In genomic region chr6:73460044-73460443, GRCh38 we compare ENCODE assay signal across 11 cellular contexts. TPM values are rescaled to one million over a fixed set of nuclear protein-coding genes. Genes with fewer than 3 reads are reported as not detected.
DNase-seq lines count a peak whose midpoint lies in the region; ATAC-seq and TF ChIP-seq lines count a peak whose summit lies in the region.
"Had no signal": no experiment of that assay in that cellular context is flagged by ENCODE, and none has a peak within 500 bp of the region (broad histone marks: within the 10 kb centered on the region; RNA-seq: fewer than 3 reads in every experiment).

No MANE protein-coding gene starts in this region.

- no peak overlapping the region for H2BK15ac ChIP-seq in neuronal stem cell (ENCODE audit: low read length)

- no peak overlapping the region for H2AK5ac ChIP-seq in neuronal stem cell (ENCODE audit: low read depth, low read length)

- H3K4me1 Mint-ChIP-seq in CD8-positive, alpha-beta T cell (ENCODE audit: low read depth): peaks cover 36% of the 10 kb centered on the region

- no CpG with 5 or more reads among the region's 5 CpGs for WGBS in neuronal stem cell (ENCODE audit: extremely low coverage in 2 of 2, insufficient read length in 2 of 2, insufficient replicate concordance in 1 of 2), 2 donors

- no peak overlapping the region for H2BK12ac ChIP-seq in neuronal stem cell (ENCODE audit: low read length)

- no peak for DNase-seq in CD8-positive, alpha-beta T cell
- peak; percentile 42 for DNase-seq in NB4 (ENCODE audit: low read depth)
- DNase-seq in astrocyte of the hippocampus (ENCODE audit: low read depth, low spot score): peak; percentile 12
- no peak for DNase-seq in neuronal stem cell (ENCODE audit: low spot score)
- no peak for DNase-seq in SIG-M5 (lab: John Stamatoyannopoulos, UW)
- no peak for DNase-seq in dermis blood vessel endothelial cell
- DNase-seq in left ventricle myocardium superior: no peak
- DNase-seq in NCI-H748 (lab: John Stamatoyannopoulos, UW; ENCODE audit: unreplicated experiment): no peak
- DNase-seq: HCEC 1CT, NCI-H2227 treated with DMSO at 0.1 percent for 48 hours had no signal

- H3K27ac ChIP-seq in CD8-positive, alpha-beta T cell (ENCODE audit: low read depth, low read length): no peak overlapping the region
- peak overlapping the region; percentile 19 for H3K27ac ChIP-seq in neuronal stem cell (replicated peaks; ENCODE audit: low read length)

- no peak overlapping the region for H3K23ac ChIP-seq in neuronal stem cell (ENCODE audit: low read depth, low read length, poor library complexity)

- H2AFZ ChIP-seq in neuronal stem cell (ENCODE audit: low read length): no peak overlapping the region

- H3K18ac ChIP-seq in neuronal stem cell (ENCODE audit: low read length): no peak overlapping the region

- POLR2A ChIA-PET in CD8-positive, alpha-beta T cell (lab: Charles Lee): interaction anchor here (0.6 kb wide), 2 partner anchors 211 to 1783 kb away, joined by 3 read pairs; no protein-coding TSS in a partner anchor

- peak overlapping the region; percentile 79 for H3K27ac Mint-ChIP-seq in CD8-positive, alpha-beta T cell

- no peak overlapping the region for H3K9ac ChIP-seq in neuronal stem cell (ENCODE audit: low read depth, low read length, poor library complexity)

- H3K36me3 ChIP-seq in CD8-positive, alpha-beta T cell (ENCODE audit: insufficient read depth, low read length): no peaks in the 10 kb centered on the region
- H3K36me3 ChIP-seq in neuronal stem cell (replicated peaks in 1 of 2; ENCODE audit: control insufficient read depth in 2 of 2, insufficient read depth in 2 of 2, low read length in 2 of 2): peaks cover 0 to 6% of the 10 kb centered on the region in 2 donors

- H3K14ac ChIP-seq in neuronal stem cell (ENCODE audit: low read length): no peak overlapping the region

- H3K4ac ChIP-seq in neuronal stem cell (ENCODE audit: low read length): no peak overlapping the region

- H2BK5ac ChIP-seq in neuronal stem cell (ENCODE audit: low read length): no peak overlapping the region

- no peaks in the 10 kb centered on the region for H3K9me3 ChIP-seq in CD8-positive, alpha-beta T cell (ENCODE audit: low read length)
- H3K9me3 ChIP-seq in neuronal stem cell (replicated peaks in 1 of 2; ENCODE audit: control insufficient read depth in 2 of 2, insufficient read depth in 1 of 2, low read depth in 1 of 2, low read length in 2 of 2): no peaks in the 10 kb centered on the region

- H3K4me3 ChIP-seq in CD8-positive, alpha-beta T cell (ENCODE audit: low read depth, low read length): no peak overlapping the region
- H3K4me3 ChIP-seq in NB4 (ENCODE audit: low read depth, low read length) (no peak overlapping the region), neuronal stem cell (ENCODE audit: low read length in 2 of 2) (no peak overlapping the region)
- H3K4me3 ChIP-seq: smooth muscle cell had no signal

- intact Hi-C loops in CD8-positive, alpha-beta T cell (cut with DNase I, micrococcal nuclease): loop anchor here (2.0 to 10.0 kb wide), 7 partner anchors 38 to 1825 kb away; partner anchors contain the start of genes COX7A2 (in 1 of the 2), KCNQ5 (in 1 of the 2), SLC17A5 (in 1 of the 2) and TMEM30A (in 1 of the 2)
- intact Hi-C loops in left ventricle myocardium superior (cut with micrococcal nuclease): no loop called here

- H3K27me3 ChIP-seq in CD8-positive, alpha-beta T cell (ENCODE audit: insufficient read depth, low read length): no peaks in the 10 kb centered on the region
- no peaks in the 10 kb centered on the region for H3K27me3 ChIP-seq in neuronal stem cell (ENCODE audit: control insufficient read depth in 3 of 3, insufficient read depth in 3 of 3, low read depth in 1 of 3, low read length in 3 of 3)

- no peaks in the 10 kb centered on the region for H3K27me3 Mint-ChIP-seq in CD8-positive, alpha-beta T cell (ENCODE audit: low read depth)

- no peak overlapping the region for H4K91ac ChIP-seq in neuronal stem cell (ENCODE audit: low read depth, low read length, poor library complexity)

- TF ChIP-seq CTCF in CD8-positive, alpha-beta T cell (IDR thresholded peaks at IDR 0.05): no peak
- TF ChIP-seq CTCF in NB4 (IDR thresholded peaks at IDR 0.05; ENCODE audit: low read depth, low read length): no peak

- H3K4me1 ChIP-seq in CD8-positive, alpha-beta T cell (ENCODE audit: insufficient read depth, low read length): peaks cover 8% of the 10 kb centered on the region
- peaks cover 0 to 12% of the 10 kb centered on the region in 2 donors for H3K4me1 ChIP-seq in neuronal stem cell (ENCODE audit: control insufficient read depth in 2 of 2, insufficient read depth in 1 of 2, low read depth in 1 of 2, low read length in 2 of 2)

- H3K4me3 Mint-ChIP-seq in CD8-positive, alpha-beta T cell: peak overlapping the region; percentile 57

- no peaks in the 10 kb centered on the region for H3K9me3 Mint-ChIP-seq in CD8-positive, alpha-beta T cell

- H3K4me2 ChIP-seq in neuronal stem cell (ENCODE audit: insufficient read depth, low read length, poor library complexity, severe bottlenecking): no peak overlapping the region
- H3K4me2 ChIP-seq: smooth muscle cell had no signal

- CTCF ChIA-PET in CD8-positive, alpha-beta T cell (lab: Charles Lee): interaction anchor here (1.1 kb wide), 1 partner anchor 9 kb away, joined by 3 read pairs; no protein-coding TSS in a partner anchor

- no peak overlapping the region for H4K8ac ChIP-seq in neuronal stem cell (ENCODE audit: low read depth, low read length)

- no peak for TF ChIP-seq POLR2A in NB4 (IDR thresholded peaks at IDR 0.05; ENCODE audit: extremely low read depth, insufficient read length)

- H3K79me1 ChIP-seq in neuronal stem cell (ENCODE audit: low read depth, low read length): peaks cover 5% of the 10 kb centered on the region

- H2BK120ac ChIP-seq in neuronal stem cell (ENCODE audit: low read depth, low read length): no peak overlapping the region

- ATAC-seq in CD8-positive, alpha-beta T cell: no peak
- no peak for ATAC-seq in left ventricle myocardium superior

- H3K36me3 Mint-ChIP-seq in CD8-positive, alpha-beta T cell: peaks cover 20% of the 10 kb centered on the region

RNA-seq across cellular contexts. Expression of gene MTO1, which starts 1.5 kb away (rescaled TPM):
- 10 to 100 TPM; 35.7 to 37.0 TPM for total RNA-seq in CD8-positive, alpha-beta T cell
- polyA plus RNA-seq in neuronal stem cell (2013, experiment 1 of 2): 14.1 TPM
- 14.7 TPM for polyA plus RNA-seq in neuronal stem cell (2013, experiment 2 of 2)
- total RNA-seq in dermis blood vessel endothelial cell (28.8 and 30.0 TPM in 2 replicates), left ventricle myocardium superior (28.9 TPM)

RNA-seq across cellular contexts. Expression of gene CGAS, which starts 7.9 kb away (rescaled TPM):
- total RNA-seq in CD8-positive, alpha-beta T cell: 10 to 100 TPM in 1 of 2 experiments, 1 to 10 TPM in 1; 8.9 to 10.9 TPM
- polyA plus RNA-seq in neuronal stem cell (2013, experiment 1 of 2): 0.40 TPM
- polyA plus RNA-seq in neuronal stem cell (2013, experiment 2 of 2): 0.40 TPM
- 4.1 and 8.7 TPM in 2 replicates for total RNA-seq in dermis blood vessel endothelial cell
- 1.0 TPM for total RNA-seq in left ventricle myocardium superior

Comparison
In these comparisons a context has a peak if more than half of its experiments do, and no peak if none do; other contexts are left out.
1. DNase-seq: peak in NB4 (single experiment) and astrocyte of the hippocampus (single experiment); none in CD8-positive, alpha-beta T cell (0 of 7), neuronal stem cell (single experiment), SIG-M5 (single experiment), dermis blood vessel endothelial cell (single experiment), left ventricle myocardium superior (single experiment) and NCI-H748 (single experiment).